24 cellular contexts compared by ENCODE assay signal in genomic region chr16:54031107-54031760, GRCh38.
DNase-seq lines count a peak whose midpoint lies in the region; ATAC-seq, FAIRE-seq and TF ChIP-seq lines count a peak whose summit lies in the region.
"Had no signal": no experiment of that assay in that cellular context is flagged by ENCODE, and none has a peak within 500 bp of the region (broad histone marks: within the 10 kb centered on the region; RNA-seq: fewer than 3 reads in every experiment).

No MANE protein-coding gene starts in this region.

- no peak overlapping the region for H3K9ac ChIP-seq in keratinocyte (ENCODE audit: control insufficient read depth, extremely low read depth, insufficient read depth, low read length)

- ATAC-seq in activated T-helper 17 cell treated with anti-CD3 and anti-CD28 coated beads, Interleukin-2, amount 50 U/mL, for 72 hours (replicated peaks) = peak; percentile 45
- ATAC-seq in Right ventricle myocardium superior (ENCODE audit: poor library complexity) = no peak
- ATAC-seq: natural killer cell treated with Interleukin-12 subunit alpha and Interleukin-12 subunit beta and Interleukin-15 and Interleukin-18, amount 100 ng/mL, for 72 hours had no signal

- no peaks in the 10 kb centered on the region for H3K27me3 Mint-ChIP-seq in activated T-helper 17 cell treated with anti-CD3 and anti-CD28 coated beads, Interleukin-2, amount 50 U/mL, for 72 hours
- H3K27me3 Mint-ChIP-seq: natural killer cell treated with Interleukin-12 subunit alpha and Interleukin-12 subunit beta and Interleukin-15 and Interleukin-18, amount 100 ng/mL, for 72 hours had no signal

- no peaks in the 10 kb centered on the region for H4K20me1 ChIP-seq in keratinocyte (ENCODE audit: control insufficient read depth, extremely low read depth, insufficient read depth, low read length)

- no peak overlapping the region for H3K4me3 ChIP-seq in AG10803 (ENCODE audit: low read length)
- no peak overlapping the region for H3K4me3 ChIP-seq in keratinocyte (ENCODE audit: control insufficient read depth in 2 of 3, extremely low read depth in 1 of 3, insufficient read depth in 2 of 3, low read depth in 1 of 3, low read length in 3 of 3)

- DNase-seq in AG10803 (ENCODE audit: low read depth) (peak; percentile 34), HS-27A (ENCODE audit: low read depth) (peak; percentile 73), keratinocyte (ENCODE audit: low read depth, low spot score) (no peak), Right ventricle myocardium superior (no peak), HTR-8/SVneo (ENCODE audit: insufficient read length, low spot score) (no peak), DMS114 treated with DMSO at 0.1 percent for 48 hours (lab: John Stamatoyannopoulos, UW; ENCODE audit: unreplicated experiment) (no peak)
- DNase-seq: activated CD4-positive, alpha-beta T cell treated with anti-CD3 and anti-CD28 coated beads, Interleukin-2, amount 50 U/mL, for 4 hours; activated naive CD4-positive, alpha-beta T cell; cerebellar nuclear complex; DND-41; effector CD4-positive, alpha-beta T cell; HFFc6; mesenchymal stem cell; NCI-H1105 treated with DMSO at 0.1 percent for 48 hours; posterior cingulate gyrus; SIG-M5; small intestine; stimulated activated CD8-positive, alpha-beta memory T cell treated with anti-CD3 and anti-CD28 coated beads, Interleukin-4, amount 100 ng/mL, for 48 hours; substantia nigra; WERI-Rb-1 had no signal

- peaks cover 8% of the 10 kb centered on the region for H3K9me3 ChIP-seq in keratinocyte (ENCODE audit: control insufficient read depth, low read depth, low read length)

- no peak overlapping the region for H3K27ac Mint-ChIP-seq in activated T-helper 17 cell treated with anti-CD3 and anti-CD28 coated beads, Interleukin-2, amount 50 U/mL, for 72 hours
- H3K27ac Mint-ChIP-seq: HFFc6; natural killer cell treated with Interleukin-12 subunit alpha and Interleukin-12 subunit beta and Interleukin-15 and Interleukin-18, amount 100 ng/mL, for 72 hours; T-helper 1 cell treated with Interleukin-12 subunit alpha and Interleukin-12 subunit beta and Interleukin-4 antibody, amounts not matched to agents 30 μg/mL and 1 μg/mL, for 36 hours had no signal

- H3K4me1 Mint-ChIP-seq in activated T-helper 17 cell treated with anti-CD3 and anti-CD28 coated beads, Interleukin-2, amount 50 U/mL, for 72 hours = no peaks in the 10 kb centered on the region

- H3K27ac ChIP-seq in keratinocyte (ENCODE audit: control insufficient read depth, insufficient read depth, low read length) = no peak overlapping the region
- H3K27ac ChIP-seq: WERI-Rb-1 had no signal

- H3K4me2 ChIP-seq in keratinocyte (ENCODE audit: control insufficient read depth, extremely low read depth, insufficient read depth, low read depth, low read length) = no peak overlapping the region

- no peak for TF ChIP-seq CTCF in AG10803 (conservative IDR thresholded peaks at IDR 0.05; ENCODE audit: low read length)
- TF ChIP-seq CTCF in keratinocyte (optimal IDR thresholded peaks at IDR 0.05 in 1 of 3, IDR thresholded peaks at IDR 0.05 in 1 of 3, conservative IDR thresholded peaks at IDR 0.05 in 1 of 3; ENCODE audit: extremely low read depth in 1 of 3, insufficient read depth in 2 of 3, low read length in 3 of 3) = no peak

- H3K36me3 ChIP-seq in keratinocyte (ENCODE audit: control insufficient read depth in 2 of 2, extremely low read depth in 1 of 2, insufficient read depth in 2 of 2, low read length in 2 of 2) = peaks cover 0 to 3% of the 10 kb centered on the region in 2 experiments
- H3K36me3 ChIP-seq: WERI-Rb-1 had no signal

- no peak overlapping the region for H2AFZ ChIP-seq in keratinocyte (ENCODE audit: control insufficient read depth, low read length)

- intact Hi-C loops in Right ventricle myocardium superior (cut with DNase I) = no loop called here

- peaks cover 4% of the 10 kb centered on the region for H3K9me3 Mint-ChIP-seq in activated T-helper 17 cell treated with anti-CD3 and anti-CD28 coated beads, Interleukin-2, amount 50 U/mL, for 72 hours

- peaks cover 17% of the 10 kb centered on the region for H3K36me3 Mint-ChIP-seq in activated T-helper 17 cell treated with anti-CD3 and anti-CD28 coated beads, Interleukin-2, amount 50 U/mL, for 72 hours (ENCODE audit: low read depth)

- no peaks in the 10 kb centered on the region for H3K27me3 ChIP-seq in keratinocyte (ENCODE audit: control insufficient read depth, extremely low read depth, insufficient read depth, low read length)

- H3K79me2 ChIP-seq in keratinocyte (ENCODE audit: control insufficient read depth, insufficient read depth, low read length) = no peaks in the 10 kb centered on the region

- FAIRE-seq in keratinocyte (lab: Jason Lieb, UNC) = peak; percentile 39
- no peak for FAIRE-seq in HTR-8/SVneo (lab: Jason Lieb, UNC)
- FAIRE-seq: islet of Langerhans, small intestine had no signal

- H3K9me1 ChIP-seq in keratinocyte (ENCODE audit: control insufficient read depth, extremely low read depth, insufficient read depth, low read length) = no peaks in the 10 kb centered on the region

- no peak overlapping the region for H3K4me3 Mint-ChIP-seq in activated T-helper 17 cell treated with anti-CD3 and anti-CD28 coated beads, Interleukin-2, amount 50 U/mL, for 72 hours
- H3K4me3 Mint-ChIP-seq: HFFc6; natural killer cell treated with Interleukin-12 subunit alpha and Interleukin-12 subunit beta and Interleukin-15 and Interleukin-18, amount 100 ng/mL, for 72 hours; T-helper 1 cell treated with Interleukin-12 subunit alpha and Interleukin-12 subunit beta and Interleukin-4 antibody, amounts not matched to agents 30 μg/mL and 1 μg/mL, for 36 hours had no signal

- H3K4me1 ChIP-seq in keratinocyte (ENCODE audit: control insufficient read depth, extremely low read depth, insufficient read depth, low read length) = peaks cover 21% of the 10 kb centered on the region

- dilution Hi-C loops in keratinocyte (cut with MboI; ENCODE audit: extremely low pct_ligation_motif_present, low sequenced_read_pairs) = no loop called here

Comparison
In these comparisons a context has a peak if more than half of its experiments do, and no peak if none do; other contexts are left out.
1. DNase-seq: peak in AG10803 (single experiment) and HS-27A (single experiment); none in keratinocyte (single experiment), Right ventricle myocardium superior (single experiment), HTR-8/SVneo (single experiment) and DMS114 treated with DMSO at 0.1 percent for 48 hours (single experiment).